ENCODE assay signal across 22 cellular contexts in the genomic region with DNA sequence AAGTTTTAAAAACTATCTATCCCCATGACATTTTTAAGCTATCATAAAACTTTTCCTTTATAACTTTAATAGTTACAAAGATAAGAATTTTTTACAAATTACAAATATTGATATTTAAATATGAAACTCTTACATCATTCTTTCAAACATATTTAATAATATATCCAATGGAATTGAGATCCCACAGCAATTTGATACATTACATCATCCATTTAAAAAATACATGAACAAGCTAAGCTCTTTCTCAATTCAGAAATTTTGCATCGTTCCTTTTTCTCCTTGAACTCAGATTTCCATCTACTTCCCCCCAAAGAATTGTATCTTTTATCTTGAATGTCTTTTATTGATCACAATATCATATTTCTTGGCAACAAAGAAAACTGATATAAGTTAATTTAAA.
DNase-seq lines count a peak whose midpoint lies in the region; ATAC-seq, FAIRE-seq and TF ChIP-seq lines count a peak whose summit lies in the region.
"Had no signal": no experiment of that assay in that cellular context is flagged by ENCODE, and none has a peak within 500 bp of the region (broad histone marks: within the 10 kb centered on the region; RNA-seq: fewer than 3 reads in every experiment).

No MANE protein-coding gene starts in this region.

- no peaks in the 10 kb centered on the region for H4K20me1 ChIP-seq in HepG2 (ENCODE audit: insufficient read depth, low read length)
- no peaks in the 10 kb centered on the region for H4K20me1 ChIP-seq in K562 (replicated peaks; ENCODE audit: control insufficient read depth, insufficient read depth, low read length)

- CTCF ChIA-PET in HepG2 (lab: Yijun Ruan, JAX; ENCODE audit: low intra/inter-chr PET ratio, low total read pairs) (no interaction called here), K562 (lab: Yijun Ruan, JAX; ENCODE audit: low intra/inter-chr PET ratio) (no interaction called here), RWPE1 (lab: Yijun Ruan, JAX) (no interaction called here)

- no peaks in the 10 kb centered on the region for H3K36me3 ChIP-seq in HepG2 (replicated peaks in 1 of 2; ENCODE audit: control insufficient read depth in 1 of 2, insufficient read depth in 2 of 2, low read length in 2 of 2)
- H3K36me3 ChIP-seq in right lobe of liver, result no peaks in the 10 kb centered on the region
- H3K36me3 ChIP-seq in K562 (ENCODE audit: control insufficient read depth, insufficient read depth, low read length), result no peaks in the 10 kb centered on the region
- no peaks in the 10 kb centered on the region for H3K36me3 ChIP-seq in pancreas
- no peaks in the 10 kb centered on the region for H3K36me3 ChIP-seq in Peyer's patch
- H3K36me3 ChIP-seq: HAP-1 had no signal

- H3K4me1 ChIP-seq in HepG2 (ENCODE audit: insufficient read depth, low read length), result no peaks in the 10 kb centered on the region
- H3K4me1 ChIP-seq in right lobe of liver, result no peaks in the 10 kb centered on the region
- no peaks in the 10 kb centered on the region for H3K4me1 ChIP-seq in K562 (replicated peaks in 1 of 2; ENCODE audit: control insufficient read depth in 2 of 2, insufficient read depth in 2 of 2, low read length in 2 of 2)
- no peaks in the 10 kb centered on the region for H3K4me1 ChIP-seq in pancreas
- no peaks in the 10 kb centered on the region for H3K4me1 ChIP-seq in Peyer's patch
- H3K4me1 ChIP-seq: A549, HAP-1 had no signal

- intact Hi-C loops in HepG2 (cut with micrococcal nuclease; ENCODE audit: unreplicated experiment) (no loop called here), right lobe of liver (cut with DNase I) (no loop called here), K562 (cut with micrococcal nuclease) (no loop called here), pancreas (cut with DNase I) (no loop called here)

- POLR2A ChIA-PET in HepG2 (lab: Yijun Ruan, JAX) (no interaction called here), K562 (lab: Yijun Ruan, JAX) (interaction anchor here (0.6 to 1.1 kb wide), 3 partner anchors 10 to 66 kb away, joined by 3 to 4 read pairs (median 3); no protein-coding TSS in a partner anchor), RWPE1 (lab: Yijun Ruan, JAX; ENCODE audit: low non-redundant PET) (no interaction called here)

- ATAC-seq in HepG2, result no peak
- no peak for ATAC-seq in right lobe of liver
- ATAC-seq in K562, result no peak
- no peak for ATAC-seq in pancreas
- ATAC-seq: A549 had no signal

- TF ChIP-seq CTCF in HepG2 (CRISPR knock-in tag; IDR thresholded peaks at IDR 0.05) (no peak), right lobe of liver (IDR thresholded peaks at IDR 0.05) (no peak), K562 (IDR thresholded peaks at IDR 0.05 in 2 of 3, conservative IDR thresholded peaks at IDR 0.05 in 1 of 3; ENCODE audit: insufficient read depth in 2 of 3, low read depth in 1 of 3, low read length in 3 of 3) (no peak), pancreas (IDR thresholded peaks at IDR 0.05) (no peak), RWPE1 (conservative IDR thresholded peaks at IDR 0.05; ENCODE audit: low read depth) (no peak), Peyer's patch (IDR thresholded peaks at IDR 0.05) (no peak)

- TF ChIP-seq POLR2A in HepG2 (IDR thresholded peaks at IDR 0.05; ENCODE audit: insufficient read depth in 1 of 2, low read depth in 2 of 2, low read length in 2 of 2) (no peak), right lobe of liver (IDR thresholded peaks at IDR 0.05) (no peak), K562 (conservative IDR thresholded peaks at IDR 0.05) (no peak), Peyer's patch (IDR thresholded peaks at IDR 0.05) (no peak)

- H2AFZ ChIP-seq in HepG2 (ENCODE audit: low read length) (no peak overlapping the region), K562 (ENCODE audit: low read depth, low read length) (no peak overlapping the region)

- in situ Hi-C loops in HepG2 (cut with HindIII; ENCODE audit: extremely low pct_ligation_motif_present, low pct_unique_long_range_greater_than_20kb) (no loop called here), K562 (cut with MboI) (no loop called here)

- peaks cover 9% of the 10 kb centered on the region for H3K9me3 ChIP-seq in HepG2 (ENCODE audit: low read length)
- no peaks in the 10 kb centered on the region for H3K9me3 ChIP-seq in right lobe of liver
- peaks cover 2% of the 10 kb centered on the region for H3K9me3 ChIP-seq in K562 (replicated peaks; ENCODE audit: control insufficient read depth, insufficient read depth, low read depth, low read length)
- H3K9me3 ChIP-seq in pancreas, result no peaks in the 10 kb centered on the region
- H3K9me3 ChIP-seq in Peyer's patch, result peaks cover 0 to 9% (median 3%) of the 10 kb centered on the region in 4 donors

- no peak overlapping the region for H3K4me3 ChIP-seq in HepG2 (replicated peaks in 1 of 3; ENCODE audit: insufficient read depth in 1 of 3, low read depth in 2 of 3, low read length in 3 of 3)
- no peak overlapping the region for H3K4me3 ChIP-seq in right lobe of liver
- no peak overlapping the region for H3K4me3 ChIP-seq in K562
- H3K4me3 ChIP-seq in pancreas, result no peak overlapping the region
- H3K4me3 ChIP-seq in Peyer's patch, result no peak overlapping the region
- H3K4me3 ChIP-seq: A549, HAP-1 had no signal

- no peak for TF ChIP-seq EP300 in HepG2 (IDR thresholded peaks at IDR 0.05; ENCODE audit: low read depth in 2 of 2, low read length in 2 of 2)
- TF ChIP-seq EP300 in HepG2 (CRISPR knock-in tag; IDR thresholded peaks at IDR 0.05; ENCODE audit: borderline replicate concordance), result no peak
- no peak for TF ChIP-seq EP300 in K562 (IDR thresholded peaks at IDR 0.05; ENCODE audit: low read length)

- BruUV-seq in HepG2 (replicated peaks; lab: Mats Ljungman, UMichigan) (no TSS peak), K562 (replicated peaks; lab: Mats Ljungman, UMichigan) (no TSS peak)

- no peak for DNase-seq in HepG2 (ENCODE audit: low spot score)
- no peak for DNase-seq in right lobe of liver
- DNase-seq in K562 (ENCODE audit: extremely low read depth in 1 of 4, low spot score in 3 of 4), result no peak
- DNase-seq in pancreas, result no peak
- DNase-seq in RWPE1 (ENCODE audit: low spot score), result no peak
- DNase-seq in Peyer's patch, result no peak
- no peak for DNase-seq in Ammon's horn (ENCODE audit: low spot score)
- DNase-seq: 8988T; ACHN; AML-193; C1 segment of cervical spinal cord; Calu3; CD4-positive, alpha-beta memory T cell; COR-L47; DMS53; DMS79 treated with DMSO at 0.1 percent for 48 hours; GF-D8; GOT3 had no signal

- H3K9ac ChIP-seq in HepG2 (ENCODE audit: insufficient read depth, low read depth, low read length) (no peak overlapping the region), K562 (ENCODE audit: insufficient read depth in 1 of 2, low read depth in 2 of 2, low read length in 2 of 2) (no peak overlapping the region)

- H3K79me2 ChIP-seq in HepG2 (ENCODE audit: insufficient read depth, low read length) (no peaks in the 10 kb centered on the region), K562 (ENCODE audit: control insufficient read depth, insufficient read depth, low read length) (no peaks in the 10 kb centered on the region)

- H3K4me2 ChIP-seq in HepG2 (ENCODE audit: low read depth, low read length), result no peak overlapping the region
- no peak overlapping the region for H3K4me2 ChIP-seq in K562 (ENCODE audit: insufficient read depth, low read length)
- H3K4me2 ChIP-seq: A549 had no signal

- no peaks in the 10 kb centered on the region for H3K27me3 ChIP-seq in HepG2 (ENCODE audit: control insufficient read depth in 1 of 2, insufficient read depth in 2 of 2, low read length in 2 of 2)
- no peaks in the 10 kb centered on the region for H3K27me3 ChIP-seq in right lobe of liver
- no peaks in the 10 kb centered on the region for H3K27me3 ChIP-seq in K562 (ENCODE audit: control insufficient read depth in 2 of 2, insufficient read depth in 2 of 2, low read length in 2 of 2)
- no peaks in the 10 kb centered on the region for H3K27me3 ChIP-seq in pancreas
- H3K27me3 ChIP-seq in Peyer's patch, result no peaks in the 10 kb centered on the region

- H3K27ac ChIP-seq in HepG2 (ENCODE audit: extremely low read length, insufficient read depth, low read length) (no peak overlapping the region), right lobe of liver (no peak overlapping the region), K562 (ENCODE audit: extremely low read depth, low read depth, low read length) (no peak overlapping the region), pancreas (no peak overlapping the region), RWPE1 (no peak overlapping the region), Peyer's patch (no peak overlapping the region)
- H3K27ac ChIP-seq: A549 had no signal

- 93% methylated on average over 1 of the region's 1 CpG for WGBS in HepG2 (ENCODE audit: low lambda C conversion rate)
- WGBS in right lobe of liver (ENCODE audit: insufficient coverage, low coverage, low lambda C conversion rate, missing lambda C conversion rate), result 94% methylated on average over 1 of the region's 1 CpG
- WGBS in K562 (ENCODE audit: insufficient coverage, low coverage, missing lambda C conversion rate), result 20% methylated on average over 1 of the region's 1 CpG
- 78 to 84% methylated on average over 1 of the region's 1 CpG for WGBS in pancreas, 2 donors

- TF ChIP-seq RAD21 in HepG2 (CRISPR knock-in tag; IDR thresholded peaks at IDR 0.05) (no peak), K562 (CRISPR knock-in tag; conservative IDR thresholded peaks at IDR 0.05 in 1 of 2, IDR thresholded peaks at IDR 0.05 in 1 of 2) (no peak)

- H3K9me1 ChIP-seq in K562 (ENCODE audit: control insufficient read depth, insufficient read depth, low read length), result no peaks in the 10 kb centered on the region

- FAIRE-seq in HepG2 (lab: Jason Lieb, UNC) (no peak), K562 (lab: Jason Lieb, UNC) (no peak), pancreas (lab: Jason Lieb, UNC) (peak; percentile 26)
- FAIRE-seq: A549, GM12891, GM18507 had no signal

TF ChIP-seq in HepG2, 621 proteins besides CTCF, POLR2A, EP300 and RAD21:
- TF ChIP-seq ZFY (CRISPR knock-in tag; IDR thresholded peaks at IDR 0.05) (no peak), ATF7 (IDR thresholded peaks at IDR 0.05) (peak; percentile 63), ATF7 (CRISPR knock-in tag; IDR thresholded peaks at IDR 0.05) (no peak)
TF ChIP-seq in HepG2: peak in this region for 1.

TF ChIP-seq in K562, 482 proteins besides CTCF, POLR2A, EP300 and RAD21 (continues in another document):
- no peak for TF ChIP-seq SMAD4 (CRISPR knock-in tag; conservative IDR thresholded peaks at IDR 0.05)
- TF ChIP-seq RNF219 (CRISPR knock-in tag; IDR thresholded peaks at IDR 0.05), result no peak

Comparison
In these comparisons a context has a peak if more than half of its experiments do, and no peak if none do; other contexts are left out.
1. Of the 241 proteins assayed by ChIP-seq in both HepG2 and K562: peak only in HepG2: none; only in K562: CEBPG; in both: none; in neither: 239; mixed calls (peak in some experiments, not most) for 1.